22 cellular contexts compared by ENCODE assay signal in genomic region chr2:77519888-77520506, GRCh38. TPM values are rescaled to one million over a fixed set of nuclear protein-coding genes. Genes with fewer than 3 reads are reported as not detected.
A peak's percentile ranks its signal among the peaks of the same experiment; 100 is the strongest.
DNase-seq lines count a peak whose midpoint lies in the region; ATAC-seq and TF ChIP-seq lines count a peak whose summit lies in the region.
"Had no signal": no experiment of that assay in that cellular context is flagged by ENCODE, and none has a peak within 500 bp of the region (broad histone marks: within the 10 kb centered on the region; RNA-seq: fewer than 3 reads in every experiment).

No MANE protein-coding gene starts in this region.

- H3K4me1 Mint-ChIP-seq in GM23338 (peaks cover 68% of the 10 kb centered on the region), WTC11 (peaks cover 83% of the 10 kb centered on the region)
- H3K4me1 Mint-ChIP-seq: CD4-positive, CD25-positive, alpha-beta regulatory T cell; immature natural killer cell had no signal

- H3K9me2 ChIP-seq in GM23338 (ENCODE audit: insufficient read depth) (no peaks in the 10 kb centered on the region), hepatocyte (replicated peaks; ENCODE audit: insufficient read depth) (no peaks in the 10 kb centered on the region)

- H3K36me3 ChIP-seq in GM23338 (ENCODE audit: insufficient read depth) (no peaks in the 10 kb centered on the region), hepatocyte (replicated peaks; ENCODE audit: insufficient read depth, low read depth) (no peaks in the 10 kb centered on the region), psoas muscle (ENCODE audit: insufficient read depth in 1 of 2, low read depth in 1 of 2) (no peaks in the 10 kb centered on the region)
- H3K36me3 ChIP-seq: ovary had no signal

- 74% methylated on average over 7 of the region's 7 CpGs for WGBS in hepatocyte (ENCODE audit: low lambda C conversion rate, missing lambda C conversion rate)
- WGBS in psoas muscle, 3 donors = 59 to 69% (median 62%) methylated on average over 7 of the region's 7 CpGs

- H3K9me3 Mint-ChIP-seq in GM23338 = no peaks in the 10 kb centered on the region
- H3K9me3 Mint-ChIP-seq in WTC11 = no peaks in the 10 kb centered on the region

- H3K4me3 ChIP-seq in GM23338 = peak overlapping the region; percentile 51
- no peak overlapping the region for H3K4me3 ChIP-seq in hepatocyte
- peak overlapping the region; percentile 36 for H3K4me3 ChIP-seq in psoas muscle
- H3K4me3 ChIP-seq: lung, ovary had no signal

- no peaks in the 10 kb centered on the region for H3K9me3 ChIP-seq in hepatocyte (ENCODE audit: low read depth)
- H3K9me3 ChIP-seq in psoas muscle = no peaks in the 10 kb centered on the region
- H3K9me3 ChIP-seq: ovary had no signal

- H2AFZ ChIP-seq in GM23338 (no peak overlapping the region), hepatocyte (no peak overlapping the region)

- peaks cover 41% of the 10 kb centered on the region for H3K79me2 ChIP-seq in GM23338 (replicated peaks; ENCODE audit: insufficient read depth)
- no peaks in the 10 kb centered on the region for H3K79me2 ChIP-seq in hepatocyte

- POLR2A ChIA-PET in WTC11 (lab: Charles Lee) = no interaction called here

- H4K20me1 ChIP-seq in GM23338 (replicated peaks; ENCODE audit: insufficient read depth) (no peaks in the 10 kb centered on the region), hepatocyte (ENCODE audit: insufficient read depth, poor library complexity, severe bottlenecking) (no peaks in the 10 kb centered on the region)

- peak overlapping the region; percentile 95 for H3K27ac Mint-ChIP-seq in GM23338
- H3K27ac Mint-ChIP-seq in WTC11 = peak overlapping the region; percentile 99
- H3K27ac Mint-ChIP-seq: activated T-cell treated with anti-CD3 and anti-CD28 coated beads, Interleukin-2, amount 50 U/mL, for 24 hours; CD4-positive, CD25-positive, alpha-beta regulatory T cell; immature natural killer cell had no signal

- peaks cover 40% of the 10 kb centered on the region for H3K4me1 ChIP-seq in GM23338 (ENCODE audit: insufficient read depth)
- no peaks in the 10 kb centered on the region for H3K4me1 ChIP-seq in hepatocyte (ENCODE audit: insufficient read depth)
- no peaks in the 10 kb centered on the region for H3K4me1 ChIP-seq in psoas muscle

- intact Hi-C loops in psoas muscle (cut with DNase I) = no loop called here

- 0 out of 2 replicates have a peak, but pooled peaks cover 3% of the 10 kb centered on the region for H3F3A ChIP-seq in GM23338 (replicated peaks; ENCODE audit: low read depth)

- H3K27me3 Mint-ChIP-seq in GM23338 (ENCODE audit: insufficient read depth, low read depth, poor library complexity) (no peaks in the 10 kb centered on the region), WTC11 (ENCODE audit: low read depth) (no peaks in the 10 kb centered on the region)
- H3K27me3 Mint-ChIP-seq: activated T-cell treated with anti-CD3 and anti-CD28 coated beads, Interleukin-2, amount 50 U/mL, for 24 hours; CD4-positive, CD25-positive, alpha-beta regulatory T cell had no signal

- CTCF ChIA-PET in WTC11 (lab: Charles Lee) = interaction anchor here (2.9 kb wide), 1 partner anchor 8 kb away, joined by 7 read pairs; no protein-coding TSS in a partner anchor

- H3K27me3 ChIP-seq in GM23338 (ENCODE audit: insufficient read depth) (no peaks in the 10 kb centered on the region), hepatocyte (no peaks in the 10 kb centered on the region), psoas muscle (ENCODE audit: insufficient read depth in 3 of 3, low read length in 2 of 3) (no peaks in the 10 kb centered on the region)
- H3K27me3 ChIP-seq: ovary had no signal

- TF ChIP-seq CTCF in GM23338 (conservative IDR thresholded peaks at IDR 0.05; ENCODE audit: low read depth in 2 of 2) (no peak), WTC11 (IDR thresholded peaks at IDR 0.05) (no peak), hepatocyte (IDR thresholded peaks at IDR 0.05; ENCODE audit: poor library complexity) (no peak), psoas muscle (IDR thresholded peaks at IDR 0.05) (no peak)

- H3K4me2 ChIP-seq in GM23338 (peak overlapping the region; percentile 80), hepatocyte (peak overlapping the region; percentile 69)

- H3K4me3 Mint-ChIP-seq in GM23338 = peak overlapping the region; percentile 75
- H3K4me3 Mint-ChIP-seq in WTC11 = peak overlapping the region; percentile 70
- H3K4me3 Mint-ChIP-seq: activated T-cell treated with anti-CD3 and anti-CD28 coated beads, Interleukin-2, amount 50 U/mL, for 24 hours; CD4-positive, CD25-positive, alpha-beta regulatory T cell; immature natural killer cell had no signal

- H3K27ac ChIP-seq in GM23338 (ENCODE audit: low read depth) (peak overlapping the region; percentile 99), hepatocyte (no peak overlapping the region), psoas muscle (no peak overlapping the region)
- H3K27ac ChIP-seq: ovary had no signal

- H3K36me3 Mint-ChIP-seq in GM23338 (ENCODE audit: low read depth) = peaks cover 36% of the 10 kb centered on the region
- H3K36me3 Mint-ChIP-seq in WTC11 = peaks cover 6% of the 10 kb centered on the region
- H3K36me3 Mint-ChIP-seq: CD4-positive, CD25-positive, alpha-beta regulatory T cell; immature natural killer cell had no signal

- ATAC-seq in GM23338 (no peak), WTC11 (no peak), psoas muscle (no peak), HG02884 (IDR thresholded peaks at IDR 0.05; ENCODE audit: unreplicated experiment) (no peak)

- DNase-seq in GM23338 (ENCODE audit: low spot score) = no peak
- DNase-seq in WTC11 (ENCODE audit: low spot score) = no peak
- no peak for DNase-seq in hepatocyte (ENCODE audit: low spot score)
- no peak for DNase-seq in psoas muscle
- no peak for DNase-seq in KG1 (lab: John Stamatoyannopoulos, UW)
- no peak for DNase-seq in NCI-H2171 (lab: John Stamatoyannopoulos, UW)
- no peak for DNase-seq in NCI-H1417 (lab: John Stamatoyannopoulos, UW)
- DNase-seq: activated CD4-positive, alpha-beta T cell treated with anti-CD3 and anti-CD28 coated beads for 1 hour; activated naive CD4-positive, alpha-beta T cell treated with Interleukin-2 at 50 U/mL for 16 hours; activated T-cell treated with anti-CD3 and anti-CD28 coated beads, Interleukin-2, amount 50 U/mL, for 24 hours; CD4-positive, CD25-positive, alpha-beta regulatory T cell; DMS53; immature natural killer cell; NCI-H1092 treated with DMSO at 0.1 percent for 48 hours; NCI-H2029 treated with DMSO at 0.1 percent for 48 hours; ovary; stimulated activated naive CD4-positive, alpha-beta T cell; trophoblast cell had no signal

TF ChIP-seq in GM23338, 12 proteins besides CTCF, POLR2A, EP300 and RAD21 (continues in another document):
- TF ChIP-seq CREB1 (CRISPR knock-in tag; IDR thresholded peaks at IDR 0.05; ENCODE audit: low read depth) = no peak
- TF ChIP-seq POLR2AphosphoS5 (IDR thresholded peaks at IDR 0.05; ENCODE audit: low read depth) = no peak

TF ChIP-seq in WTC11, 78 proteins besides CTCF, POLR2A, EP300 and RAD21:
- no peak for TF ChIP-seq ZNF263 (CRISPR knock-in tag; IDR thresholded peaks at IDR 0.05; ENCODE audit: low read depth)
- no peak for TF ChIP-seq FOXK1 (CRISPR knock-in tag; IDR thresholded peaks at IDR 0.05)

RNA-seq across cellular contexts. Expression of gene LRRTM4, which starts 2.2 kb away (rescaled TPM):
- total RNA-seq in GM23338 (2014; rRNA removed; shearing (Covaris generic)) = 14.8 and 15.4 TPM in 2 replicates
- polyA plus RNA-seq in GM23338 (2016; fragmentation: Nextera tagmentation; extraction: Ambion mirVana) = 4.2 and 4.5 TPM in 2 replicates
- 8.5 to 10.2 TPM (median 9.4 TPM) in 3 replicates for total RNA-seq in WTC11 (2021)
- 3.5 and 6.5 TPM in 2 replicates for total RNA-seq in hepatocyte
- polyA plus RNA-seq in hepatocyte = 0.23 and 0.44 TPM in 2 replicates
- under 1 TPM in 3 of 4 donors, not detected in 1; 0.32 to 0.86 (median 0.60) TPM for total RNA-seq in psoas muscle
- polyA plus RNA-seq in psoas muscle = under 1 TPM; 0.03 to 0.18 (median 0.07) TPM
- total RNA-seq: CD4-positive, CD25-positive, alpha-beta regulatory T cell; HT-29; LHCN-M2 had no signal
- polyA plus RNA-seq: CD4-positive, CD25-positive, alpha-beta regulatory T cell; immature natural killer cell had no signal
